2 cellular contexts compared by ENCODE assay signal in the genomic region with DNA sequence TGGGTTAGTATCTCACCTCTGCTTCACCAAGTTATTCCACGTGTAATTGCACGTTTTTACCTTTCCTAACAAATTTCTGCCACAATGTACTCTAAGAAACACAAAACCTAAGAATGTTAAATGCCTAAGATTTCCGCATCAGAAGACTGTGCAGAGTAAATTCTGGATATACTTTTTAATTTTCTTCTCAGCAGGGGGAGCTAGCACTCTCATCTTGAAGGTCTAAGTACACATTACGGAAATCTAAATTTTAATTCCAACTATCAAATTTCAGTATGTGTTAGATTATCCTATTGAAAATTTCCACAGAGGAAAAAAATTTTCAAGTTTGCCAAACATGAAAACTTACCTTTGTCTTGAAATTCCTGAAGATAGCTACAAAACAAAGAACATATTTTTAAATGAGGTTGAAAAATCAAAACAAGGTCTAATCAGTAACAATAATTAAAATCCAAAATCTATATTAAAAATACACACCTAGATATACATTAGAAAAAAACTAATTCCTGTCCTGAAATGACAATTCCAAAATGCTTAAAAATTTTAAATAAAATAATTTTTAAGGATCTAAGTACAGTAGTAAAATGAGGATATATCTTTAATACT.
TF ChIP-seq lines count a peak whose summit lies in the region.

No MANE protein-coding gene starts in this region.

TF ChIP-seq in K562, 482 proteins besides CTCF, POLR2A, EP300 and RAD21:
- no peak for TF ChIP-seq BRD4 (IDR thresholded peaks at IDR 0.05)
- TF ChIP-seq WHSC1 (IDR thresholded peaks at IDR 0.05; ENCODE audit: low read length), result no peak
- no peak for TF ChIP-seq MEF2D (tag; conservative IDR thresholded peaks at IDR 0.05; ENCODE audit: low read depth)
- no peak for TF ChIP-seq KDM5B (IDR thresholded peaks at IDR 0.05; ENCODE audit: insufficient replicate concordance, low read depth, low read length)
- TF ChIP-seq POLR3G (IDR thresholded peaks at IDR 0.05; ENCODE audit: extremely low read depth, insufficient read length, insufficient replicate concordance), result no peak
- TF ChIP-seq ZNF512 (tag; IDR thresholded peaks at IDR 0.05), result peak; percentile 17; the same call in 1 of the 2 replicates
- TF ChIP-seq SMC3 (conservative IDR thresholded peaks at IDR 0.05; ENCODE audit: insufficient read depth, low read depth, low read length), result 0 out of 2 replicates have a peak, but pooled peaks have one; percentile 33
- TF ChIP-seq XRCC5 (IDR thresholded peaks at IDR 0.05; ENCODE audit: low read depth, low read length), result no peak
- 0 out of 2 replicates have a peak, but pooled peaks have one; percentile 48 for TF ChIP-seq BMI1 (IDR thresholded peaks at IDR 0.05; ENCODE audit: low read length)
- no peak for TF ChIP-seq GTF2B (IDR thresholded peaks at IDR 0.05; ENCODE audit: extremely low read depth, insufficient read length)
- TF ChIP-seq DEAF1 (CRISPR knock-in tag; IDR thresholded peaks at IDR 0.05), result peak; percentile 48
- no peak for TF ChIP-seq ZNF77 (CRISPR knock-in tag; IDR thresholded peaks at IDR 0.05)
- TF ChIP-seq SIX5 (IDR thresholded peaks at IDR 0.05; ENCODE audit: borderline replicate concordance in 1 of 2, insufficient read depth in 1 of 2, low read depth in 1 of 2, low read length in 2 of 2), result no peak
- TF ChIP-seq, protein P1, sequence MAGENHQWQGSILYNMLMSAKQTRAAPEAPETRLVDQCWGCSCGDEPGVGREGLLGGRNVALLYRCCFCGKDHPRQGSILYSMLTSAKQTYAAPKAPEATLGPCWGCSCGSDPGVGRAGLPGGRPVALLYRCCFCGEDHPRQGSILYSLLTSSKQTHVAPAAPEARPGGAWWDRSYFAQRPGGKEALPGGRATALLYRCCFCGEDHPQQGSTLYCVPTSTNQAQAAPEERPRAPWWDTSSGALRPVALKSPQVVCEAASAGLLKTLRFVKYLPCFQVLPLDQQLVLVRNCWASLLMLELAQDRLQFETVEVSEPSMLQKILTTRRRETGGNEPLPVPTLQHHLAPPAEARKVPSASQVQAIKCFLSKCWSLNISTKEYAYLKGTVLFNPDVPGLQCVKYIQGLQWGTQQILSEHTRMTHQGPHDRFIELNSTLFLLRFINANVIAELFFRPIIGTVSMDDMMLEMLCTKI (IDR thresholded peaks at IDR 0.05; ENCODE audit: partially characterized antibody), result no peak
- no peak for TF ChIP-seq RAD51 (IDR thresholded peaks at IDR 0.05; ENCODE audit: borderline replicate concordance, low read depth)
- TF ChIP-seq SP2 (IDR thresholded peaks at IDR 0.05; ENCODE audit: extremely low read depth, low read depth, low read length, poor library complexity, severe bottlenecking), result no peak
- TF ChIP-seq HDAC1 (IDR thresholded peaks at IDR 0.05), result no peak
- no peak for TF ChIP-seq MECOM (CRISPR knock-in tag; IDR thresholded peaks at IDR 0.05)
- TF ChIP-seq, protein P2, sequence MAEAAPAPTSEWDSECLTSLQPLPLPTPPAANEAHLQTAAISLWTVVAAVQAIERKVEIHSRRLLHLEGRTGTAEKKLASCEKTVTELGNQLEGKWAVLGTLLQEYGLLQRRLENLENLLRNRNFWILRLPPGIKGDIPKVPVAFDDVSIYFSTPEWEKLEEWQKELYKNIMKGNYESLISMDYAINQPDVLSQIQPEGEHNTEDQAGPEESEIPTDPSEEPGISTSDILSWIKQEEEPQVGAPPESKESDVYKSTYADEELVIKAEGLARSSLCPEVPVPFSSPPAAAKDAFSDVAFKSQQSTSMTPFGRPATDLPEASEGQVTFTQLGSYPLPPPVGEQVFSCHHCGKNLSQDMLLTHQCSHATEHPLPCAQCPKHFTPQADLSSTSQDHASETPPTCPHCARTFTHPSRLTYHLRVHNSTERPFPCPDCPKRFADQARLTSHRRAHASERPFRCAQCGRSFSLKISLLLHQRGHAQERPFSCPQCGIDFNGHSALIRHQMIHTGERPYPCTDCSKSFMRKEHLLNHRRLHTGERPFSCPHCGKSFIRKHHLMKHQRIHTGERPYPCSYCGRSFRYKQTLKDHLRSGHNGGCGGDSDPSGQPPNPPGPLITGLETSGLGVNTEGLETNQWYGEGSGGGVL (CRISPR knock-in tag; IDR thresholded peaks at IDR 0.05), result no peak
- no peak for TF ChIP-seq SAFB (IDR thresholded peaks at IDR 0.05; ENCODE audit: borderline replicate concordance, low read depth, low read length)
- no peak for TF ChIP-seq NFXL1 (CRISPR knock-in tag; IDR thresholded peaks at IDR 0.05)

TF ChIP-seq in HepG2, 621 proteins besides CTCF, POLR2A, EP300 and RAD21:
- TF ChIP-seq STAG1 (CRISPR knock-in tag; IDR thresholded peaks at IDR 0.05) (peak; percentile 63), DPF2 (CRISPR knock-in tag; IDR thresholded peaks at IDR 0.05; ENCODE audit: borderline replicate concordance, low read depth) (no peak), ZNF557 (CRISPR knock-in tag; IDR thresholded peaks at IDR 0.05) (no peak), ARID3A (IDR thresholded peaks at IDR 0.05; ENCODE audit: low read depth, low read length) (peak; percentile 20; the same call in 1 of the 2 replicates), ZNF136 (CRISPR knock-in tag; IDR thresholded peaks at IDR 0.05; ENCODE audit: low read depth) (no peak), MAFG (CRISPR knock-in tag; IDR thresholded peaks at IDR 0.05) (no peak), AHDC1 (CRISPR knock-in tag; IDR thresholded peaks at IDR 0.05; ENCODE audit: borderline replicate concordance) (no peak), SMC3 (IDR thresholded peaks at IDR 0.05; ENCODE audit: low read length) (peak; percentile 56; the same call in 1 of the 2 replicates)
